Comparison of ENCODE assay signal across 9 cellular contexts in genomic region chr17:34361478-34362061, GRCh38. TPM values are rescaled to one million over a fixed set of nuclear protein-coding genes. Genes with fewer than 3 reads are reported as not detected.
DNase-seq lines count a peak whose midpoint lies in the region; ATAC-seq and TF ChIP-seq lines count a peak whose summit lies in the region.
"Had no signal": no experiment of that assay in that cellular context is flagged by ENCODE, and none has a peak within 500 bp of the region (broad histone marks: within the 10 kb centered on the region; RNA-seq: fewer than 3 reads in every experiment).

No MANE protein-coding gene starts in this region.

- H3K27me3 ChIP-seq in left ventricle myocardium inferior (ENCODE audit: low read depth): peaks cover 36% of the 10 kb centered on the region

- intact Hi-C loops in left ventricle myocardium inferior (cut with micrococcal nuclease): loop anchor here (2.0 to 10.0 kb wide), 2 partner anchors 57 to 161 kb away; no protein-coding TSS in a partner anchor

- no peaks in the 10 kb centered on the region for H3K9me3 ChIP-seq in left ventricle myocardium inferior (replicated peaks)

- peak; percentile 100 for TF ChIP-seq CTCF in left ventricle myocardium inferior (IDR thresholded peaks at IDR 0.05; ENCODE audit: borderline replicate concordance)

- DNase-seq in CMK (ENCODE audit: low read depth) (peak; percentile 54), NCI-H128 (lab: John Stamatoyannopoulos, UW; ENCODE audit: unreplicated experiment) (peak; percentile 40), SKM-1 treated with dmso at 0.1 percent for 144 hours (lab: John Stamatoyannopoulos, UW; ENCODE audit: unreplicated experiment) (peak; percentile 83), amniotic stem cell (lab: John Stamatoyannopoulos, UW) (peak; percentile 76), left ventricle myocardium inferior (peak; percentile 89), putamen (ENCODE audit: low spot score) (peak; percentile 77)

- ATAC-seq in GM21825 (IDR thresholded peaks at IDR 0.05; ENCODE audit: unreplicated experiment) (peak; percentile 49), GM21447 (IDR thresholded peaks at IDR 0.05; ENCODE audit: unreplicated experiment) (no peak)

- H3K36me3 ChIP-seq in left ventricle myocardium inferior: no peaks in the 10 kb centered on the region

- H3K4me3 ChIP-seq in left ventricle myocardium inferior: no peak overlapping the region

- no peak overlapping the region for H3K27ac ChIP-seq in left ventricle myocardium inferior (replicated peaks)

- peaks cover 8% of the 10 kb centered on the region for H3K4me1 ChIP-seq in left ventricle myocardium inferior

RNA-seq across cellular contexts. Expression of gene CCL1, which starts 1.5 kb away (rescaled TPM):
- total RNA-seq in left ventricle myocardium inferior: not detected

RNA-seq across cellular contexts. Expression of gene CCL13, which starts 5.3 kb away (rescaled TPM):
- total RNA-seq in left ventricle myocardium inferior: 0.74 TPM
- total RNA-seq: T-helper 1 cell treated with Interleukin-12 subunit alpha and Interleukin-12 subunit beta and Interleukin-4 antibody, amounts not matched to agents 30 ng/mL and 1 ng/mL, for 36 hours had no signal

RNA-seq across cellular contexts. Expression of gene CCL8, which starts 42.3 kb away (rescaled TPM):
- total RNA-seq in left ventricle myocardium inferior: 0.41 TPM
- total RNA-seq: T-helper 1 cell treated with Interleukin-12 subunit alpha and Interleukin-12 subunit beta and Interleukin-4 antibody, amounts not matched to agents 30 ng/mL and 1 ng/mL, for 36 hours had no signal
